Comparison of ENCODE assay signal across 21 cellular contexts in genomic region chr22:35616043-35616442, GRCh38. TPM values are rescaled to one million over a fixed set of nuclear protein-coding genes. Genes with fewer than 3 reads are reported as not detected.
DNase-seq lines count a peak whose midpoint lies in the region; ATAC-seq and TF ChIP-seq lines count a peak whose summit lies in the region.
"Had no signal": no experiment of that assay in that cellular context is flagged by ENCODE, and none has a peak within 500 bp of the region (broad histone marks: within the 10 kb centered on the region; RNA-seq: fewer than 3 reads in every experiment).

No MANE protein-coding gene starts in this region.

- in situ Hi-C loops in Panc1 (cut with HindIII; ENCODE audit: low pct_unique_long_range_greater_than_20kb, low sequenced_read_pairs): no loop called here

- H3K27me3 ChIP-seq in BLaER1 (no peaks in the 10 kb centered on the region), DND-41 (ENCODE audit: insufficient read depth, low read length, poor library complexity) (no peaks in the 10 kb centered on the region), Panc1 (ENCODE audit: control insufficient read depth, insufficient read depth, low read length) (no peaks in the 10 kb centered on the region), left ventricle myocardium inferior (ENCODE audit: low read depth) (no peaks in the 10 kb centered on the region), ascending aorta (no peaks in the 10 kb centered on the region)
- H3K27me3 ChIP-seq: MG63, Peyer's patch had no signal

- no peaks in the 10 kb centered on the region for H4K20me1 ChIP-seq in BLaER1
- no peaks in the 10 kb centered on the region for H4K20me1 ChIP-seq in DND-41 (ENCODE audit: insufficient read depth, low read length)

- H3K9ac ChIP-seq in BLaER1 (no peak overlapping the region), DND-41 (ENCODE audit: low read depth, low read length) (no peak overlapping the region)
- H3K9ac ChIP-seq: KMS-11, SK-N-SH had no signal

- no peak overlapping the region for H2AFZ ChIP-seq in DND-41 (ENCODE audit: low read depth, low read length)

- H3K27ac ChIP-seq in BLaER1 (no peak overlapping the region), DND-41 (ENCODE audit: low read length) (no peak overlapping the region), Panc1 (ENCODE audit: low read length) (peak overlapping the region; percentile 86; the same call in 1 of the 2 replicates), left ventricle myocardium inferior (replicated peaks) (peak overlapping the region; percentile 92), ascending aorta (no peak overlapping the region)
- H3K27ac ChIP-seq: KMS-11, Peyer's patch had no signal

- H3K36me3 ChIP-seq in BLaER1 (no peaks in the 10 kb centered on the region), DND-41 (ENCODE audit: insufficient read depth, low read length) (no peaks in the 10 kb centered on the region), Panc1 (ENCODE audit: control insufficient read depth, insufficient read depth, low read length) (no peaks in the 10 kb centered on the region), left ventricle myocardium inferior (peaks cover 14% of the 10 kb centered on the region), ascending aorta (no peaks in the 10 kb centered on the region)
- H3K36me3 ChIP-seq: MG63, Peyer's patch had no signal

- CTCF ChIA-PET in Panc1 (lab: Charles Lee): no interaction called here

- intact Hi-C loops in Panc1 (cut with micrococcal nuclease; ENCODE audit: unreplicated experiment): no loop called here
- intact Hi-C loops in left ventricle myocardium inferior (cut with micrococcal nuclease): no loop called here
- intact Hi-C loops in ascending aorta (cut with DNase I): no loop called here

- DNase-seq in DND-41 (peak; percentile 33), Panc1 (ENCODE audit: low read depth, low spot score) (no peak), left ventricle myocardium inferior (no peak), islet precursor cell (no peak), ascending aorta (ENCODE audit: low spot score in 2 of 2) (no peak)
- DNase-seq: DMS79, H7, MG63, NCI-H1048, NCI-H1436, NCI-H2029, NCI-H2171, NCI-H526, Peyer's patch, SHP77 treated with DMSO at 0.1 percent for 48 hours, SK-N-SH had no signal

- H3K9me3 ChIP-seq in BLaER1: no peaks in the 10 kb centered on the region
- H3K9me3 ChIP-seq in DND-41 (ENCODE audit: insufficient read depth, low read length, severe bottlenecking): no peaks in the 10 kb centered on the region
- H3K9me3 ChIP-seq in Panc1 (ENCODE audit: control insufficient read depth, insufficient read depth, low read depth, low read length): no peaks in the 10 kb centered on the region
- no peaks in the 10 kb centered on the region for H3K9me3 ChIP-seq in left ventricle myocardium inferior (replicated peaks)
- H3K9me3 ChIP-seq in ascending aorta: no peaks in the 10 kb centered on the region
- H3K9me3 ChIP-seq: MG63, Peyer's patch, SK-N-SH had no signal

- TF ChIP-seq CTCF in DND-41 (IDR thresholded peaks at IDR 0.05; ENCODE audit: borderline replicate concordance, extremely low read depth, low read length, poor library complexity, severe bottlenecking): no peak
- TF ChIP-seq CTCF in Panc1 (IDR thresholded peaks at IDR 0.05): no peak
- TF ChIP-seq CTCF in left ventricle myocardium inferior (IDR thresholded peaks at IDR 0.05; ENCODE audit: borderline replicate concordance): no peak
- no peak for TF ChIP-seq CTCF in ascending aorta (IDR thresholded peaks at IDR 0.05)

- ATAC-seq in DND-41 (ENCODE audit: insufficient read depth, low read depth) (peak; percentile 68), Panc1 (no peak), SK-N-SH treated with all-trans-retinoic acid at 6 μM for 48 hours (no peak), GM18907 (IDR thresholded peaks at IDR 0.05; ENCODE audit: unreplicated experiment) (no peak)

- POLR2A ChIA-PET in Panc1 (lab: Charles Lee): interaction anchor here (0.6 kb wide), 1 partner anchor 151 kb away, joined by 3 read pairs; no protein-coding TSS in a partner anchor

- H3K4me3 ChIP-seq in BLaER1 (no peak overlapping the region; the same call in 1 of the 2 replicates), DND-41 (ENCODE audit: low read depth in 1 of 2, low read length in 2 of 2) (no peak overlapping the region), Panc1 (ENCODE audit: low read depth in 2 of 2, low read length in 2 of 2) (no peak overlapping the region), left ventricle myocardium inferior (peak overlapping the region; percentile 68), ascending aorta (no peak overlapping the region)
- H3K4me3 ChIP-seq: MG63, Peyer's patch had no signal

- H3K79me2 ChIP-seq in DND-41 (ENCODE audit: insufficient read depth, low read length): no peaks in the 10 kb centered on the region

- peaks cover 51% of the 10 kb centered on the region for H3K4me1 ChIP-seq in BLaER1
- H3K4me1 ChIP-seq in DND-41 (ENCODE audit: insufficient read depth, low read length): peaks cover 11% of the 10 kb centered on the region; the same call in 1 of the 2 replicates
- peaks cover 28% of the 10 kb centered on the region for H3K4me1 ChIP-seq in Panc1 (ENCODE audit: control insufficient read depth, insufficient read depth, low read length)
- H3K4me1 ChIP-seq in left ventricle myocardium inferior: peaks cover 53% of the 10 kb centered on the region
- no peaks in the 10 kb centered on the region for H3K4me1 ChIP-seq in ascending aorta

- H3K4me2 ChIP-seq in BLaER1: peak overlapping the region; percentile 80
- no peak overlapping the region for H3K4me2 ChIP-seq in DND-41 (ENCODE audit: insufficient read depth, low read length)
- H3K4me2 ChIP-seq: KMS-11, SK-N-SH had no signal

- BruUV-seq in Panc1 (replicated peaks; lab: Mats Ljungman, UMichigan): no TSS peak

TF ChIP-seq in SK-N-SH treated with all-trans-retinoic acid at 6 μM for 48 hours, 23 proteins besides CTCF, POLR2A, EP300 and RAD21:
- TF ChIP-seq ARNTL (CRISPR knock-in tag; IDR thresholded peaks at IDR 0.05; ENCODE audit: borderline replicate concordance, low read depth): no peak
- TF ChIP-seq ISL1 (CRISPR knock-in tag; IDR thresholded peaks at IDR 0.05): no peak
- TF ChIP-seq OSR1 (CRISPR knock-in tag; IDR thresholded peaks at IDR 0.05): no peak
- no peak for TF ChIP-seq PATZ1 (CRISPR knock-in tag; IDR thresholded peaks at IDR 0.05; ENCODE audit: borderline replicate concordance)

RNA-seq across cellular contexts. Expression of gene MB, which starts 1.1 kb away (rescaled TPM):
- 17.3 TPM for total RNA-seq in Panc1 (2021; ENCODE audit: unreplicated experiment)
- polyA plus RNA-seq in Panc1 (2012; ENCODE audit: insufficient read length): 29.4 TPM
- total RNA-seq in left ventricle myocardium inferior: 16,708 TPM
- not detected for total RNA-seq in ascending aorta
- total RNA-seq: G401 had no signal

RNA-seq across cellular contexts. Expression of gene APOL6, which starts 32.2 kb away (rescaled TPM):
- total RNA-seq in Panc1 (2021; ENCODE audit: unreplicated experiment): 16.4 TPM
- 4.8 TPM for polyA plus RNA-seq in Panc1 (2012; ENCODE audit: insufficient read length)
- total RNA-seq in left ventricle myocardium inferior: 4.8 TPM
- 6.4 TPM for total RNA-seq in ascending aorta

Comparison
In these comparisons a context has a peak if more than half of its experiments do, and no peak if none do; other contexts are left out.
1. H3K27ac ChIP-seq: peak in Panc1 (single experiment) and left ventricle myocardium inferior (single experiment); none in BLaER1 (single experiment), DND-41 (single experiment) and ascending aorta (0 of 2).
2. RNA of gene MB, which starts 1.1 kb away (total RNA-seq): 16,708 TPM in left ventricle myocardium inferior (single experiment); 17.3 TPM in Panc1 (single experiment) and not detected in ascending aorta (single experiment); every median in the first group is over 100 times any median in the second.